8 cellular contexts compared by ENCODE assay signal in the genomic region with DNA sequence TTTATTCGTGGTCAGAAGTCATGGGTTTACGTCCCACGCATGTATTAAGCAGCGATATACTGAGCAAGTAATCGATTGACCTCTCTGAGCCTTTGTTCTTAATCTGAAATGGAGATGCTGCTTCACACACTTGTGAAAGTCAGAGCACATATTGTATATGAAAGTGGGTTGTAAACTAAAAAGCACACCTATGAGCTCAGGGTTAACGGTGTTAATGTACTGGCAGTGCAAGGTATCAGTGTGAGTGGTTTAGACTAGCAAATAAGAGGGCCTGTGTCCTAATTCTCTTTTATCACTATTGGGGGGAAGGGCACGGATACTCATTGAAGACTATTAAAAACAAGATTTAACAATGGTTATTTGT. TPM values are rescaled to one million over a fixed set of nuclear protein-coding genes. Genes with fewer than 3 reads are reported as not detected.
A peak's percentile ranks its signal among the peaks of the same experiment; 100 is the strongest.
DNase-seq lines count a peak whose midpoint lies in the region; ATAC-seq, FAIRE-seq and TF ChIP-seq lines count a peak whose summit lies in the region.

No MANE protein-coding gene starts in this region.

- no peak for TF ChIP-seq POLR2A in GM12878 (IDR thresholded peaks at IDR 0.05; ENCODE audit: low read depth, low read length)

- intact Hi-C loops in GM12878 (cut with micrococcal nuclease; ENCODE audit: unreplicated experiment) (no loop called here), aorta (cut with DNase I) (no loop called here)

- no peaks in the 10 kb centered on the region for H3K9me3 ChIP-seq in BE2C
- H3K9me3 ChIP-seq in GM12878 (replicated peaks; ENCODE audit: control insufficient read depth, insufficient read depth, low read length) = no peaks in the 10 kb centered on the region
- no peaks in the 10 kb centered on the region for H3K9me3 ChIP-seq in lung (ENCODE audit: control insufficient read depth in 2 of 2, insufficient read depth in 1 of 2, low read length in 1 of 2)
- H3K9me3 ChIP-seq in aorta (ENCODE audit: control insufficient read depth, low read length) = no peaks in the 10 kb centered on the region

- no peak for TF ChIP-seq RAD21 in GM12878 (IDR thresholded peaks at IDR 0.05; ENCODE audit: insufficient read depth, low read depth, low read length)

- peak overlapping the region; percentile 94 for H3K9ac ChIP-seq in GM12878 (ENCODE audit: control insufficient read depth, insufficient read depth, low read length)

- H3K4me3 ChIP-seq in BE2C (ENCODE audit: low read depth, low read length) (peak overlapping the region; percentile 87), GM12878 (peak overlapping the region; percentile 93), lung (peak overlapping the region; percentile 64), aorta (ENCODE audit: low read length in 2 of 2) (peak overlapping the region; percentile 63 to 95)

- H3K27ac ChIP-seq in GM12878 (ENCODE audit: control insufficient read depth, insufficient read depth) = peak overlapping the region; percentile 91
- H3K27ac ChIP-seq in lung (ENCODE audit: low read depth in 1 of 2, low read length in 1 of 2) = peak overlapping the region; percentile 34 to 83
- no peak overlapping the region for H3K27ac ChIP-seq in aorta (ENCODE audit: low read depth in 1 of 2, low read length in 2 of 2)

- RAD21 ChIA-PET in GM12878 (lab: Charles Lee; ENCODE audit: unreplicated experiment) = interaction anchor here (0.9 to 1.9 kb wide), 8 partner anchors 11 to 659 kb away, joined by 3 to 15 read pairs (median 4); no protein-coding TSS in a partner anchor

- H3K27me3 ChIP-seq in BE2C = no peaks in the 10 kb centered on the region
- no peaks in the 10 kb centered on the region for H3K27me3 ChIP-seq in GM12878 (replicated peaks in 1 of 2; ENCODE audit: control insufficient read depth in 2 of 2, insufficient read depth in 2 of 2, low read length in 1 of 2)
- H3K27me3 ChIP-seq in lung (ENCODE audit: control insufficient read depth, insufficient read depth) = no peaks in the 10 kb centered on the region
- H3K27me3 ChIP-seq in aorta (ENCODE audit: control insufficient read depth in 1 of 2, insufficient read depth in 2 of 2, low read length in 1 of 2) = no peaks in the 10 kb centered on the region

- CTCF ChIA-PET in GM12878 (lab: Yijun Ruan, JAX) = interaction anchor here (0.5 to 2.3 kb wide), 16 partner anchors 9 to 651 kb away, joined by 3 to 12 read pairs (median 5); a partner anchor contains a TSS

- BruUV-seq in GM12878 (replicated peaks; lab: Mats Ljungman, UMichigan) = no TSS peak

- peak overlapping the region; percentile 100 for H2AFZ ChIP-seq in GM12878 (ENCODE audit: control insufficient read depth, low read depth, low read length)

- in situ Hi-C loops in GM12878 (cut with MboI) = no loop called here

- TF ChIP-seq CTCF in BE2C (IDR thresholded peaks at IDR 0.05; ENCODE audit: low read depth, low read length) (no peak), GM12878 (IDR thresholded peaks at IDR 0.05 in 2 of 3, conservative IDR thresholded peaks at IDR 0.05 in 1 of 3; ENCODE audit: control insufficient read depth in 2 of 3, extremely low read depth in 1 of 3, insufficient read depth in 1 of 3, low read depth in 3 of 3, low read length in 3 of 3) (no peak), lung (IDR thresholded peaks at IDR 0.05; ENCODE audit: control extremely low read depth, extremely low read depth) (no peak)

- H3K4me1 ChIP-seq in BE2C = no peaks in the 10 kb centered on the region; the same call in 1 of the 2 replicates
- peaks cover 3% of the 10 kb centered on the region; the same call in 1 of the 2 replicates for H3K4me1 ChIP-seq in GM12878 (ENCODE audit: control insufficient read depth, insufficient read depth, low read length)
- peaks cover 2 to 5% of the 10 kb centered on the region in 2 donors for H3K4me1 ChIP-seq in lung (ENCODE audit: control insufficient read depth in 2 of 2, insufficient read depth in 2 of 2, low read length in 2 of 2)
- no peaks in the 10 kb centered on the region for H3K4me1 ChIP-seq in aorta (ENCODE audit: control insufficient read depth in 1 of 2, insufficient read depth in 2 of 2, low read length in 2 of 2)

- DNase-seq in BE2C (no peak), GM12878 (ENCODE audit: low read depth, low spot score) (no peak), lung (ENCODE audit: low spot score) (no peak), aorta (no peak), HuH-7.5 (ENCODE audit: low spot score) (no peak), kidney tubule cell (ENCODE audit: low spot score) (no peak)

- POLR2A ChIA-PET in GM12878 (lab: Charles Lee) = interaction anchor here (0.9 to 1.2 kb wide), 5 partner anchors 19 to 49 kb away, joined by 3 to 4 read pairs (median 3); no protein-coding TSS in a partner anchor

- WGBS in GM12878 (ENCODE audit: insufficient coverage, insufficient replicate concordance, low lambda C conversion rate, missing lambda C conversion rate) = 1% methylated on average over 7 of the region's 7 CpGs
- WGBS in lung, 2 donors = 9 to 13% methylated on average over 7 of the region's 7 CpGs
- 6 to 8% methylated on average over 7 of the region's 7 CpGs for WGBS in aorta, 2 donors

- SMC1A ChIA-PET in GM12878 (lab: Charles Lee; ENCODE audit: uncharacterized antibody, unreplicated experiment) = interaction anchor here (0.7 to 2.0 kb wide), 8 partner anchors 10 to 459 kb away, joined by 3 to 10 read pairs (median 3); no protein-coding TSS in a partner anchor

- no peak for TF ChIP-seq EP300 in GM12878 (IDR thresholded peaks at IDR 0.05; ENCODE audit: borderline replicate concordance in 1 of 2, control insufficient read depth in 1 of 2, low read depth in 2 of 2, low read length in 2 of 2)

- ATAC-seq in GM19328 (IDR thresholded peaks at IDR 0.05; ENCODE audit: unreplicated experiment) (peak; percentile 15), HG03469 (IDR thresholded peaks at IDR 0.05; ENCODE audit: unreplicated experiment) (peak; percentile 9), GM12878 (peak; percentile 55), lung (ENCODE audit: insufficient read depth, low FRiP score) (no peak), aorta (ENCODE audit: low FRiP score) (no peak)

- no peaks in the 10 kb centered on the region for H4K20me1 ChIP-seq in GM12878 (ENCODE audit: control insufficient read depth, insufficient read depth)

- FAIRE-seq in GM12878 (lab: Jason Lieb, UNC) = no peak

- peaks cover 37% of the 10 kb centered on the region for H3K79me2 ChIP-seq in GM12878 (ENCODE audit: control insufficient read depth, insufficient read depth, low read length)

- H3K36me3 ChIP-seq in BE2C (peaks cover 32% of the 10 kb centered on the region), GM12878 (ENCODE audit: control insufficient read depth in 2 of 2, insufficient read depth in 2 of 2, low read length in 1 of 2) (no peaks in the 10 kb centered on the region; a peak in 2 of 4 replicates), lung (ENCODE audit: control insufficient read depth in 2 of 2, insufficient read depth in 2 of 2, low read length in 2 of 2) (peaks cover 6% of the 10 kb centered on the region in 2 donors), aorta (ENCODE audit: control insufficient read depth in 1 of 2, insufficient read depth in 2 of 2, low read length in 1 of 2) (no peaks in the 10 kb centered on the region)

- H3K4me2 ChIP-seq in GM12878 (ENCODE audit: control insufficient read depth, insufficient read depth) = peak overlapping the region; percentile 89

TF ChIP-seq in GM12878, 131 proteins besides CTCF, POLR2A, EP300 and RAD21 (continues in another document):
- TF ChIP-seq WRNIP1 (IDR thresholded peaks at IDR 0.05; ENCODE audit: borderline replicate concordance, low read depth, low read length) = 0 out of 2 replicates have a peak, but pooled peaks have one; percentile 39

RNA-seq across cellular contexts. Expression of a gene that starts 0.7 kb away (rescaled TPM):
- 50.4 TPM for polyA plus RNA-seq in BE2C (2012; ENCODE audit: insufficient read depth, insufficient read length, low read depth)
- 69.6 and 75.3 TPM in 2 replicates for total RNA-seq in GM12878 (2013; cell fraction: nucleolus; rRNA removed)
- total RNA-seq in GM12878 (2014; rRNA removed) = 65.1 and 84.1 TPM in 2 replicates
- 78.1 and 82.3 TPM in 2 replicates for total RNA-seq in GM12878 (2014; rRNA removed; fragmentation: Illumina TruSeq; extraction: Trizol)
- total RNA-seq in GM12878 (2021) = 77.9 and 81.0 TPM in 2 replicates
- polyA plus RNA-seq in GM12878 (2011; ENCODE audit: low read depth) = 54.8 TPM
- polyA plus RNA-seq in GM12878 (2011; rRNA removed) = 132 and 211 TPM in 2 replicates
- polyA plus RNA-seq in GM12878 (2011; cell fraction: cytosol; rRNA removed) = 42.2 and 80.1 TPM in 2 replicates
- polyA plus RNA-seq in GM12878 (2011; cell fraction: nucleus; rRNA removed) = 35.0 and 35.5 TPM in 2 replicates
- polyA plus RNA-seq in GM12878 (2012) = 40.2 and 48.4 TPM in 2 replicates
- polyA plus RNA-seq in GM12878 (2014; fragmentation: Illumina TruSeq; extraction: Trizol) = 120 and 147 TPM in 2 replicates
- polyA plus RNA-seq in GM12878 (2014; fragmentation: Nextera tagmentation; extraction: Ambion mirVana) = 100 to 1,000 TPM; 281 to 427 TPM
- 55.0 and 87.6 TPM in 2 replicates for polyA plus RNA-seq in GM12878 (2014; rRNA removed)
- polyA plus RNA-seq in GM12878 (2016; fragmentation: Nextera tagmentation; extraction: Ambion mirVana) = 100 to 1,000 TPM; 174 to 181 TPM
- 43.2 and 110 TPM in 2 replicates for polyA minus RNA-seq in GM12878 (2011; rRNA and poly(A)+ RNA removed)
- 16.0 and 20.5 TPM in 2 replicates for polyA minus RNA-seq in GM12878 (2011; cell fraction: cytosol; rRNA and poly(A)+ RNA removed)
- polyA minus RNA-seq in GM12878 (2011; cell fraction: nucleus; rRNA and poly(A)+ RNA removed) = 12.8 and 13.7 TPM in 2 replicates
- total RNA-seq in lung = 10 to 100 TPM; 51.6 to 65.7 TPM
- polyA plus RNA-seq in lung = 10 to 100 TPM; 27.5 to 35.6 TPM
- total RNA-seq in aorta = 10 to 100 TPM; 40.7 to 48.5 TPM
- polyA plus RNA-seq in aorta = 10 to 100 TPM; 24.5 to 53.3 TPM

RNA-seq across cellular contexts. Expression of a gene that starts 26.2 kb away (rescaled TPM):
- polyA plus RNA-seq in BE2C (2012; ENCODE audit: insufficient read depth, insufficient read length, low read depth) = 184 TPM
- 47.0 and 47.3 TPM in 2 replicates for total RNA-seq in GM12878 (2013; cell fraction: nucleolus; rRNA removed)
- 316 and 345 TPM in 2 replicates for total RNA-seq in GM12878 (2014; rRNA removed)
- 301 and 306 TPM in 2 replicates for total RNA-seq in GM12878 (2014; rRNA removed; fragmentation: Illumina TruSeq; extraction: Trizol)
- total RNA-seq in GM12878 (2021) = 242 and 243 TPM in 2 replicates
- polyA plus RNA-seq in GM12878 (2011; ENCODE audit: low read depth) = 39.6 TPM
- polyA plus RNA-seq in GM12878 (2011; rRNA removed) = 312 and 365 TPM in 2 replicates
- polyA plus RNA-seq in GM12878 (2011; cell fraction: cytosol; rRNA removed) = 152 and 211 TPM in 2 replicates
- 93.2 and 152 TPM in 2 replicates for polyA plus RNA-seq in GM12878 (2011; cell fraction: nucleus; rRNA removed)
- 190 and 239 TPM in 2 replicates for polyA plus RNA-seq in GM12878 (2012)
- 394 and 481 TPM in 2 replicates for polyA plus RNA-seq in GM12878 (2014; fragmentation: Illumina TruSeq; extraction: Trizol)
- 100 to 1,000 TPM; 699 to 945 TPM for polyA plus RNA-seq in GM12878 (2014; fragmentation: Nextera tagmentation; extraction: Ambion mirVana)
- 492 and 503 TPM in 2 replicates for polyA plus RNA-seq in GM12878 (2014; rRNA removed)
- 100 to 1,000 TPM; 522 to 545 TPM for polyA plus RNA-seq in GM12878 (2016; fragmentation: Nextera tagmentation; extraction: Ambion mirVana)
- polyA minus RNA-seq in GM12878 (2011; rRNA and poly(A)+ RNA removed) = 159 and 169 TPM in 2 replicates
- 60.4 and 74.1 TPM in 2 replicates for polyA minus RNA-seq in GM12878 (2011; cell fraction: cytosol; rRNA and poly(A)+ RNA removed)
- polyA minus RNA-seq in GM12878 (2011; cell fraction: nucleus; rRNA and poly(A)+ RNA removed) = 11.5 and 18.6 TPM in 2 replicates
- 10 to 100 TPM; 87.4 to 89.4 TPM for total RNA-seq in lung
- 10 to 100 TPM; 65.1 to 72.2 TPM for polyA plus RNA-seq in lung
- 10 to 100 TPM; 57.1 to 86.8 TPM for total RNA-seq in aorta
- 10 to 100 TPM; 45.7 to 48.7 TPM for polyA plus RNA-seq in aorta

Comparison
In these comparisons a context has a peak if more than half of its experiments do, and no peak if none do; other contexts are left out.
1. ATAC-seq: peak in GM19328 (single experiment), HG03469 (single experiment) and GM12878 (single experiment); none in lung (single experiment) and aorta (single experiment).
2. H3K27ac ChIP-seq: peak in GM12878 (single experiment) and lung (2 of 2); none in aorta (0 of 2).
3. Peak in every context shown above with its lines, with median percentiles within 50 percentile points of each other: H3K4me3 ChIP-seq.